In the genomic region with DNA sequence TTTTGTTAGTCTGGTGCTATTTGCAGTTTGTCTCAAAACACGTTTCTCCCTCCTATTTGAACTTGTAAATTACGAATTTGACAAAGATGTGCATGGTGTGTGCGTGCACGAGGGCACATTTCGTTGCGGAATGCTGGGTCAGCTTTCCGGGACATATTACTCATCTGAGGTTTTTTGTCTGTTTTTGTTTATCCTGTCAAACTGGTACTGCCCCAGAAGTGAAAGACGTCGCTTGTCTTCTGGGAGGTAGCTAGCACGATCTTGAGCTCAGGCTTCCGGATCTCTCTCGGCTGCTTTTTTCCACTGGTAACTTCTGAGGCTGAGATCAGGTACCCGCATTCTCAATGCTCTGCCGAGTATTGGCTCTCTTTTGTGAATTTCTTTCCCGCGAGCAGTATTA, we compare ENCODE assay signal across 8 cellular contexts. TPM values are rescaled to one million over a fixed set of nuclear protein-coding genes. Genes with fewer than 3 reads are reported as not detected.
A peak's percentile ranks its signal among the peaks of the same experiment; 100 is the strongest.
DNase-seq lines count a peak whose midpoint lies in the region; ATAC-seq lines count a peak whose summit lies in the region.
"Not testable (repeated sequence)": the region's sequence is repeated elsewhere in the genome, so short reads cannot be mapped to it uniquely, and the experiment has no call there.
"Had no signal": no experiment of that assay in that cellular context is flagged by ENCODE, and none has a peak within 500 bp of the region (broad histone marks: within the 10 kb centered on the region; RNA-seq: fewer than 3 reads in every experiment).

No MANE protein-coding gene starts in this region.

- H3K4me3 Mint-ChIP-seq in activated T-helper 17 cell treated with anti-CD3 and anti-CD28 coated beads, Interleukin-2, amount 50 U/mL, for 72 hours; memory B cell: not testable (repeated sequence)

- ATAC-seq in GM18867 (IDR thresholded peaks at IDR 0.05; ENCODE audit: unreplicated experiment) = peak; percentile 36
- peak; percentile 18 for ATAC-seq in GM19468 (IDR thresholded peaks at IDR 0.05; ENCODE audit: extremely low read depth, unreplicated experiment)
- ATAC-seq in HG02588 (IDR thresholded peaks at IDR 0.05; ENCODE audit: unreplicated experiment) = peak; percentile 38
- ATAC-seq in HG03064 (IDR thresholded peaks at IDR 0.05; ENCODE audit: low read depth, unreplicated experiment) = peak; percentile 36
- peak; percentile 24 for ATAC-seq in HG03521 (IDR thresholded peaks at IDR 0.05; ENCODE audit: unreplicated experiment)
- peak; percentile 61 for ATAC-seq in activated T-helper 17 cell treated with anti-CD3 and anti-CD28 coated beads, Interleukin-2, amount 50 U/mL, for 72 hours (replicated peaks)
- peak; percentile 30 for ATAC-seq in memory B cell (ENCODE audit: low read depth)

- H3K27ac Mint-ChIP-seq in activated T-helper 17 cell treated with anti-CD3 and anti-CD28 coated beads, Interleukin-2, amount 50 U/mL, for 72 hours; memory B cell: not testable (repeated sequence)

- not testable (repeated sequence) for H3K36me3 Mint-ChIP-seq in activated T-helper 17 cell treated with anti-CD3 and anti-CD28 coated beads, Interleukin-2, amount 50 U/mL, for 72 hours (ENCODE audit: low read depth); memory B cell

- not testable (repeated sequence) for DNase-seq in memory B cell (ENCODE audit: low spot score in 2 of 2)

- not testable (repeated sequence) for H3K9me3 Mint-ChIP-seq in activated T-helper 17 cell treated with anti-CD3 and anti-CD28 coated beads, Interleukin-2, amount 50 U/mL, for 72 hours; memory B cell

- not testable (repeated sequence) for H3K27me3 Mint-ChIP-seq in activated T-helper 17 cell treated with anti-CD3 and anti-CD28 coated beads, Interleukin-2, amount 50 U/mL, for 72 hours; memory B cell

- not testable (repeated sequence) for H3K4me1 Mint-ChIP-seq in activated T-helper 17 cell treated with anti-CD3 and anti-CD28 coated beads, Interleukin-2, amount 50 U/mL, for 72 hours; memory B cell

RNA-seq across cellular contexts. Expression of a gene that starts 0.4 kb away (rescaled TPM):
- total RNA-seq in activated T-helper 17 cell treated with anti-CD3 and anti-CD28 coated beads, Interleukin-2, amount 50 U/mL, for 72 hours = 100 to 1,000 TPM in 1 of 2 donors, 10 to 100 TPM in 1; 73.1 to 106 TPM

RNA-seq across cellular contexts. Expression of a gene that starts 49.6 kb away (rescaled TPM):
- 1 to 10 TPM in 1 of 2 donors, under 1 TPM in 1; 0.56 to 2.7 TPM for total RNA-seq in activated T-helper 17 cell treated with anti-CD3 and anti-CD28 coated beads, Interleukin-2, amount 50 U/mL, for 72 hours
- total RNA-seq: NCI-H460 had no signal
